ENCODE assay signal across 8 cellular contexts in genomic region chr10:86970152-86970886, GRCh38. TPM values are rescaled to one million over a fixed set of nuclear protein-coding genes. Genes with fewer than 3 reads are reported as not detected.
DNase-seq lines count a peak whose midpoint lies in the region; ATAC-seq and TF ChIP-seq lines count a peak whose summit lies in the region.

No MANE protein-coding gene starts in this region.

- TF ChIP-seq EP300 in transverse colon (IDR thresholded peaks at IDR 0.05; ENCODE audit: low read depth), result no peak

- no peak for TF ChIP-seq CTCF in PC-3 (conservative IDR thresholded peaks at IDR 0.05; ENCODE audit: low read depth, low read length)
- TF ChIP-seq CTCF in dorsolateral prefrontal cortex (IDR thresholded peaks at IDR 0.05 in 54 of 56, conservative IDR thresholded peaks at IDR 0.05 in 2 of 56; ENCODE audit: low read depth in 1 of 56, partially characterized antibody in 56 of 56), result no peak
- TF ChIP-seq CTCF in transverse colon (IDR thresholded peaks at IDR 0.05), result no peak

- in situ Hi-C loops in transverse colon (cut with MboI; ENCODE audit: low pct_ligation_motif_present in 1 of 4, low pct_unique_long_range_greater_than_20kb in 1 of 4, low sequenced_read_pairs in 3 of 4), result no loop called here

- WGBS in transverse colon (ENCODE audit: low coverage in 1 of 2), 2 donors, result 49% methylated on average over 27 of the region's 27 CpGs; no CpG with 5 or more reads in 1 of the 2 donors

- POLR2A ChIA-PET in PC-3 (lab: Charles Lee; ENCODE audit: unreplicated experiment), result interaction anchor here (0.8 to 1.2 kb wide), 2 partner anchors 114 to 125 kb away, joined by 3 to 4 read pairs; no protein-coding TSS in a partner anchor

- H3K27ac ChIP-seq in PC-3 (ENCODE audit: low read length) (peak overlapping the region; percentile 94), dorsolateral prefrontal cortex (peak overlapping the region in 58 of 59 donors; percentile 30 to 96 (median 82)), transverse colon (peak overlapping the region; percentile 88 to 95 (median 91))

- TF ChIP-seq POLR2A in transverse colon (IDR thresholded peaks at IDR 0.05), result peak; percentile 39

- peaks cover 5% of the 10 kb centered on the region; the same call in 1 of the 2 replicates for H4K20me1 ChIP-seq in PC-3 (ENCODE audit: low read length)

- intact Hi-C loops in PC-3 (cut with micrococcal nuclease) (no loop called here), dorsolateral prefrontal cortex (cut with DNase I) (loop anchor here in 1 of 2 donors (5.0 kb wide), 1 partner anchor 122 kb away; the partner anchor contains the start of gene GLUD1), transverse colon (cut with DNase I; ENCODE audit: low total_unique reads) (no loop called here)

- no peaks in the 10 kb centered on the region for H3K9me2 ChIP-seq in PC-3 (replicated peaks; ENCODE audit: low read length)

- H3K9me3 ChIP-seq in PC-3 (ENCODE audit: low read length), result no peaks in the 10 kb centered on the region
- no peaks in the 10 kb centered on the region for H3K9me3 ChIP-seq in transverse colon

- peak overlapping the region; percentile 90 for H3K4me2 ChIP-seq in PC-3 (ENCODE audit: low read length)

- no peaks in the 10 kb centered on the region for H3K27me3 ChIP-seq in PC-3 (ENCODE audit: low read length)
- H3K27me3 ChIP-seq in dorsolateral prefrontal cortex, result peaks cover 0 to 3% (median 0%) of the 10 kb centered on the region in 45 donors
- H3K27me3 ChIP-seq in transverse colon, result no peaks in the 10 kb centered on the region

- H3K79me2 ChIP-seq in PC-3 (ENCODE audit: low read length), result peaks cover 32% of the 10 kb centered on the region

- CTCF ChIA-PET in PC-3 (lab: Charles Lee), result interaction anchor here (0.6 to 1.0 kb wide), 2 partner anchors 84 to 108 kb away, joined by 3 read pairs; no protein-coding TSS in a partner anchor

- H3K9ac ChIP-seq in PC-3 (ENCODE audit: low read length), result peak overlapping the region; percentile 92

- no peak overlapping the region for H2AFZ ChIP-seq in PC-3 (ENCODE audit: low read length)

- H3K4me1 ChIP-seq in PC-3 (ENCODE audit: insufficient read depth, low read length) (peaks cover 64% of the 10 kb centered on the region), transverse colon (peaks cover 25 to 60% (median 55%) of the 10 kb centered on the region in 4 donors)

- ATAC-seq in PC-3, result peak; percentile 30

- TSS peak; percentile 67 for BruUV-seq in PC-3 (replicated peaks; lab: Mats Ljungman, UMichigan)

- H3K36me3 ChIP-seq in PC-3 (ENCODE audit: low read depth, low read length) (no peaks in the 10 kb centered on the region), transverse colon (no peaks in the 10 kb centered on the region)

- DNase-seq in GM03348 (ENCODE audit: low spot score) (peak; percentile 86), PC-3 (peak; percentile 44), dorsolateral prefrontal cortex (peak in 2 of 10 donors; percentile 26 to 43), lung microvascular endothelial cell (ENCODE audit: low read depth in 2 of 2) (peak; percentile 64 to 80), transverse colon (peak; percentile 68), NCI-H1694 (lab: John Stamatoyannopoulos, UW) (no peak), NCI-H1436 (lab: John Stamatoyannopoulos, UW) (no peak)
- DNase-seq in stimulated activated CD4-positive, alpha-beta T cell treated with anti-CD3 and anti-CD28 coated beads, Interleukin-4, amount 100 ng/mL, for 4 hours, result no peak

- H3K4me3 ChIP-seq in PC-3 (ENCODE audit: low read length), result peak overlapping the region; percentile 71
- peak overlapping the region; percentile 25 to 75 (median 61) for H3K4me3 ChIP-seq in dorsolateral prefrontal cortex
- H3K4me3 ChIP-seq in transverse colon, result peak overlapping the region; percentile 38 to 59 (median 53)

- no peaks in the 10 kb centered on the region for H3F3A ChIP-seq in PC-3 (ENCODE audit: low read length, unreplicated experiment)

RNA-seq across cellular contexts. Expression of gene ADIRF, which starts 2.0 kb away (rescaled TPM):
- total RNA-seq in PC-3 (2014; rRNA removed) (252 and 259 TPM in 2 replicates), dorsolateral prefrontal cortex (100 to 1,000 TPM in 9 of 120 experiments, 10 to 100 TPM in 111; 10.9 to 181 (median 54.5) TPM), lung microvascular endothelial cell (10.1 and 37.7 TPM in 2 replicates), transverse colon (100 to 1,000 TPM in 2 of 4 donors, 10 to 100 TPM in 2; 35.0 to 194 (median 117) TPM)

RNA-seq across cellular contexts. Expression of gene SNCG, which starts 11.9 kb away (rescaled TPM):
- 0.86 and 2.7 TPM in 2 replicates for total RNA-seq in PC-3 (2014; rRNA removed)
- 100 to 1,000 TPM in 112 of 120 experiments, 10 to 100 TPM in 8; 59.9 to 383 (median 222) TPM for total RNA-seq in dorsolateral prefrontal cortex
- 46.2 and 112 TPM in 2 replicates for total RNA-seq in lung microvascular endothelial cell
- 1 to 10 TPM in 2 of 4 donors, not detected in 2; 7.4 to 7.5 TPM for total RNA-seq in transverse colon

RNA-seq across cellular contexts. Expression of gene MMRN2, which starts 12.9 kb away (rescaled TPM):
- total RNA-seq in PC-3 (2014; rRNA removed) (1.9 and 6.7 TPM in 2 replicates), dorsolateral prefrontal cortex (10 to 100 TPM in 57 of 120 experiments, 1 to 10 TPM in 63; 5.2 to 28.8 (median 9.8) TPM), lung microvascular endothelial cell (14.9 and 96.3 TPM in 2 replicates), transverse colon (10 to 100 TPM in 1 of 4 donors, 1 to 10 TPM in 3; 1.1 to 25.3 (median 8.1) TPM)

RNA-seq across cellular contexts. Expression of gene FAM25A, which starts 49.8 kb away (rescaled TPM):
- total RNA-seq in PC-3 (2014; rRNA removed) (6.6 and 11.4 TPM in 2 replicates), dorsolateral prefrontal cortex (1 to 10 TPM in 2 of 120 experiments, not detected in 118; 2.0 to 2.2 TPM), lung microvascular endothelial cell (not detected in 2 replicates), transverse colon (not detected)

Comparison
In these comparisons a context has a peak if more than half of its experiments do, and no peak if none do; other contexts are left out.
1. DNase-seq: peak in GM03348 (single experiment), PC-3 (single experiment), lung microvascular endothelial cell (2 of 2) and transverse colon (single experiment); none in NCI-H1694 (single experiment), stimulated activated CD4-positive, alpha-beta T cell treated with anti-CD3 and anti-CD28 coated beads, Interleukin-4, amount 100 ng/mL, for 4 hours (0 of 2) and NCI-H1436 (single experiment).
2. Peak in every context shown above with its lines, with median percentiles within 50 percentile points of each other: H3K27ac ChIP-seq and H3K4me3 ChIP-seq.